Comparison of ENCODE assay signal across 8 cellular contexts in genomic region chr7:103279963-103280802, GRCh38. TPM values are rescaled to one million over a fixed set of nuclear protein-coding genes. Genes with fewer than 3 reads are reported as not detected.
DNase-seq lines count a peak whose midpoint lies in the region; ATAC-seq and TF ChIP-seq lines count a peak whose summit lies in the region.
"Not testable (repeated sequence)": the region's sequence is repeated elsewhere in the genome, so short reads cannot be mapped to it uniquely, and the experiment has no call there.

No MANE protein-coding gene starts in this region.

- peak; percentile 93 for ATAC-seq in GM19397 (IDR thresholded peaks at IDR 0.05; ENCODE audit: unreplicated experiment)
- ATAC-seq in HG03457 (IDR thresholded peaks at IDR 0.05; ENCODE audit: unreplicated experiment): peak; percentile 95
- peak; percentile 94 for ATAC-seq in left lung

- peak overlapping the region; percentile 71 for H3K27ac ChIP-seq in BLaER1
- not testable (repeated sequence) for H3K27ac ChIP-seq in colonic mucosa
- peak overlapping the region in 1 of 2 donors; percentile 23 for H3K27ac ChIP-seq in left lung

- peaks cover 12% of the 10 kb centered on the region; the same call in 1 of the 2 replicates for H3K27me3 ChIP-seq in BLaER1
- not testable (repeated sequence) for H3K27me3 ChIP-seq in colonic mucosa
- peaks cover 0 to 20% of the 10 kb centered on the region in 2 donors for H3K27me3 ChIP-seq in left lung

- H3K4me3 ChIP-seq in BLaER1: peak overlapping the region; percentile 75
- H3K4me3 ChIP-seq in colonic mucosa: peak overlapping the region; percentile 55
- peak overlapping the region; percentile 50 to 56 for H3K4me3 ChIP-seq in left lung

- H3K4me1 ChIP-seq in BLaER1: peaks cover 13% of the 10 kb centered on the region
- H3K4me1 ChIP-seq in colonic mucosa: not testable (repeated sequence)
- peaks cover 0 to 17% of the 10 kb centered on the region in 2 donors for H3K4me1 ChIP-seq in left lung

- peak overlapping the region; percentile 77 for H3K9ac ChIP-seq in BLaER1
- peak overlapping the region in 1 of 2 donors; percentile 24 for H3K9ac ChIP-seq in colonic mucosa (ENCODE audit: low read depth in 2 of 2, low read length in 2 of 2)

- not testable (repeated sequence) for H3K36me3 ChIP-seq in BLaER1, colonic mucosa, left lung

- intact Hi-C loops in colonic mucosa (cut with DNase I); left lung (cut with DNase I): not testable (repeated sequence)

- not testable (repeated sequence) for TF ChIP-seq CTCF in colonic mucosa (IDR thresholded peaks at IDR 0.05); left lung (IDR thresholded peaks at IDR 0.05)

- peak; percentile 56 for DNase-seq in NCI-H524 treated with DMSO at 0.1 percent for 48 hours (lab: John Stamatoyannopoulos, UW)
- DNase-seq in activated CD4-positive, alpha-beta T cell treated with anti-CD3 and anti-CD28 coated beads, Interleukin-2, amount 50 U/mL, for 24 hours (ENCODE audit: low read depth in 1 of 2, low spot score in 1 of 2): peak; percentile 69 to 82
- DNase-seq in colonic mucosa: peak; percentile 78
- peak; percentile 77 to 87 for DNase-seq in left lung
- peak; percentile 79 to 87 for DNase-seq in stimulated activated CD4-positive, alpha-beta T cell treated with anti-CD3 and anti-CD28 coated beads, Interleukin-1b, Interleukin-23, amount 100 ng/mL, for 4 hours (ENCODE audit: low read depth in 2 of 2)

- H3K9me3 ChIP-seq in BLaER1, colonic mucosa, left lung: not testable (repeated sequence)

- H3K4me2 ChIP-seq in BLaER1: peak overlapping the region; percentile 91

- not testable (repeated sequence) for H4K20me1 ChIP-seq in BLaER1

RNA-seq across cellular contexts. Expression of gene PMPCB, which starts 17.1 kb away (rescaled TPM):
- total RNA-seq in colonic mucosa: 10 to 100 TPM; 56.4 to 80.5 TPM
- 10 to 100 TPM; 44.5 to 47.0 TPM for total RNA-seq in left lung
